ENCODE assay signal across 1 cellular context in genomic region chr6:42569102-42570028, GRCh38.
TF ChIP-seq lines count a peak whose summit lies in the region.

No MANE protein-coding gene starts in this region.

TF ChIP-seq in K562, 482 proteins besides CTCF, POLR2A, EP300 and RAD21 (continued from another document and continues in another):
- TF ChIP-seq PKNOX1 (IDR thresholded peaks at IDR 0.05) (peak; percentile 67), ZBTB40 (IDR thresholded peaks at IDR 0.05) (no peak), ZBTB40 (CRISPR knock-in tag; IDR thresholded peaks at IDR 0.05) (no peak), ZFP36 (IDR thresholded peaks at IDR 0.05; ENCODE audit: low read depth, low read length, partially characterized antibody) (peak; percentile 95), GABPA (tag; conservative IDR thresholded peaks at IDR 0.05; ENCODE audit: low read depth) (peak; percentile 7; the same call in 1 of the 2 replicates), GTF2E2 (tag; IDR thresholded peaks at IDR 0.05) (peak; percentile 83), SOX6 (IDR thresholded peaks at IDR 0.05) (peak; percentile 53; the same call in 1 of the 2 replicates), ZNF407 (IDR thresholded peaks at IDR 0.05; ENCODE audit: low read depth) (peak; percentile 78), ARNT (IDR thresholded peaks at IDR 0.05) (0 out of 4 replicates have a peak, but pooled peaks of 1 of the 2 experiments have one; percentile 20), ZNF140 (CRISPR knock-in tag; IDR thresholded peaks at IDR 0.05) (0 out of 2 replicates have a peak, but pooled peaks have one; percentile 10), MXI1 (IDR thresholded peaks at IDR 0.05; ENCODE audit: low read depth, low read length) (0 out of 2 replicates have a peak, but pooled peaks have one; percentile 29), ZNF212 (CRISPR knock-in tag; IDR thresholded peaks at IDR 0.05) (0 out of 2 replicates have a peak, but pooled peaks have one; percentile 21), PBX2 (CRISPR knock-in tag; IDR thresholded peaks at IDR 0.05; ENCODE audit: low read depth) (no peak), PBX2 (tag; conservative IDR thresholded peaks at IDR 0.05; ENCODE audit: low read depth) (peak; percentile 61), ZZZ3 (IDR thresholded peaks at IDR 0.05) (0 out of 2 replicates have a peak, but pooled peaks have one; percentile 26), POLR2H (tag; IDR thresholded peaks at IDR 0.05; ENCODE audit: low read depth) (0 out of 2 replicates have a peak, but pooled peaks have one; percentile 45), MAFK (IDR thresholded peaks at IDR 0.05; ENCODE audit: low read length) (peak; percentile 80), HNRNPK (IDR thresholded peaks at IDR 0.05; ENCODE audit: low read depth, low read length, poor library complexity, severe bottlenecking) (no peak), ATF6 (CRISPR knock-in tag; IDR thresholded peaks at IDR 0.05) (no peak), AFF1 (IDR thresholded peaks at IDR 0.05; ENCODE audit: low read depth in 1 of 2, partially characterized antibody in 2 of 2) (peak; percentile 52 to 55), ZNF717 (CRISPR knock-in tag; IDR thresholded peaks at IDR 0.05) (no peak)
